24 cellular contexts compared by ENCODE assay signal in genomic region chr13:23655321-23655720, GRCh38.
"Had no signal": no experiment of that assay in that cellular context is flagged by ENCODE, and none has a peak within 500 bp of the region (broad histone marks: within the 10 kb centered on the region; RNA-seq: fewer than 3 reads in every experiment).

No MANE protein-coding gene starts in this region.

- H3K4me3 ChIP-seq: MG63, Peyer's patch, SJCRH30 had no signal

- H3K27ac Mint-ChIP-seq: activated CD4-positive, alpha-beta memory T cell treated with anti-CD3 and anti-CD28 coated beads, Interleukin-2, amount 10 ng/mL, durations not matched to agents 7 days and 5 days; activated naive CD4-positive, alpha-beta T cell treated with anti-CD3 and anti-CD28 coated beads for 36 hours; activated naive CD8-positive, alpha-beta T cell; activated T-helper 17 cell treated with anti-CD3 and anti-CD28 coated beads, Interleukin-2, amount 50 U/mL, for 72 hours had no signal

- DNase-seq: activated CD4-positive, alpha-beta memory T cell treated with anti-CD3 and anti-CD28 coated beads, Interleukin-2, amount 10 ng/mL, durations not matched to agents 7 days and 5 days; activated CD4-positive, alpha-beta T cell treated with anti-CD3 and anti-CD28 coated beads, Interleukin-2, amount 50 U/mL, for 1 hour; activated CD4-positive, CD25-positive, alpha-beta regulatory T cell; activated gamma-delta T cell; activated naive CD4-positive, alpha-beta T cell treated with anti-CD3 and anti-CD28 coated beads for 36 hours; activated T-cell treated with anti-CD3 and anti-CD28 coated beads for 4 hours; activated T-cell treated with anti-CD3 and anti-CD28 coated beads, Interleukin-2, amount 50 U/mL, for 48 hours; amygdala; MG63; MV-4-11; NCI-H1092 treated with DMSO at 0.1 percent for 48 hours; NCI-H1417 treated with DMSO at 0.1 percent for 48 hours; NCI-H1694; NCI-H2029; NCI-H510A treated with DMSO at 0.1 percent for 48 hours; Peyer's patch; Right ventricle myocardium superior; SJCRH30; SK-N-SH; T-helper 1 cell had no signal

- H3K4me1 Mint-ChIP-seq: activated T-helper 17 cell treated with anti-CD3 and anti-CD28 coated beads, Interleukin-2, amount 50 U/mL, for 72 hours had no signal

- H3K4me1 ChIP-seq: Peyer's patch had no signal

- H3K27ac ChIP-seq: Peyer's patch, RWPE1, SJCRH30, VCaP had no signal

- H3K9me3 ChIP-seq: MG63, Peyer's patch, SJCRH30, SK-N-SH had no signal

- H3K36me3 ChIP-seq: MG63, Peyer's patch, SJCRH30 had no signal

- H3K4me3 Mint-ChIP-seq: activated CD4-positive, alpha-beta memory T cell treated with anti-CD3 and anti-CD28 coated beads, Interleukin-2, amount 10 ng/mL, durations not matched to agents 7 days and 5 days; activated naive CD4-positive, alpha-beta T cell treated with anti-CD3 and anti-CD28 coated beads for 36 hours; activated naive CD8-positive, alpha-beta T cell; activated T-helper 17 cell treated with anti-CD3 and anti-CD28 coated beads, Interleukin-2, amount 50 U/mL, for 72 hours had no signal

- H3K9me3 Mint-ChIP-seq: activated CD4-positive, alpha-beta memory T cell treated with anti-CD3 and anti-CD28 coated beads, Interleukin-2, amount 10 ng/mL, durations not matched to agents 7 days and 5 days; activated naive CD4-positive, alpha-beta T cell treated with anti-CD3 and anti-CD28 coated beads for 36 hours; activated T-helper 17 cell treated with anti-CD3 and anti-CD28 coated beads, Interleukin-2, amount 50 U/mL, for 72 hours had no signal

- H3K36me3 Mint-ChIP-seq: activated naive CD8-positive, alpha-beta T cell had no signal

- ATAC-seq: activated T-helper 17 cell treated with anti-CD3 and anti-CD28 coated beads, Interleukin-2, amount 50 U/mL, for 72 hours had no signal

- H3K27me3 ChIP-seq: MG63, Peyer's patch, SJCRH30 had no signal
